1 cellular context compared by ENCODE assay signal in the genomic region with DNA sequence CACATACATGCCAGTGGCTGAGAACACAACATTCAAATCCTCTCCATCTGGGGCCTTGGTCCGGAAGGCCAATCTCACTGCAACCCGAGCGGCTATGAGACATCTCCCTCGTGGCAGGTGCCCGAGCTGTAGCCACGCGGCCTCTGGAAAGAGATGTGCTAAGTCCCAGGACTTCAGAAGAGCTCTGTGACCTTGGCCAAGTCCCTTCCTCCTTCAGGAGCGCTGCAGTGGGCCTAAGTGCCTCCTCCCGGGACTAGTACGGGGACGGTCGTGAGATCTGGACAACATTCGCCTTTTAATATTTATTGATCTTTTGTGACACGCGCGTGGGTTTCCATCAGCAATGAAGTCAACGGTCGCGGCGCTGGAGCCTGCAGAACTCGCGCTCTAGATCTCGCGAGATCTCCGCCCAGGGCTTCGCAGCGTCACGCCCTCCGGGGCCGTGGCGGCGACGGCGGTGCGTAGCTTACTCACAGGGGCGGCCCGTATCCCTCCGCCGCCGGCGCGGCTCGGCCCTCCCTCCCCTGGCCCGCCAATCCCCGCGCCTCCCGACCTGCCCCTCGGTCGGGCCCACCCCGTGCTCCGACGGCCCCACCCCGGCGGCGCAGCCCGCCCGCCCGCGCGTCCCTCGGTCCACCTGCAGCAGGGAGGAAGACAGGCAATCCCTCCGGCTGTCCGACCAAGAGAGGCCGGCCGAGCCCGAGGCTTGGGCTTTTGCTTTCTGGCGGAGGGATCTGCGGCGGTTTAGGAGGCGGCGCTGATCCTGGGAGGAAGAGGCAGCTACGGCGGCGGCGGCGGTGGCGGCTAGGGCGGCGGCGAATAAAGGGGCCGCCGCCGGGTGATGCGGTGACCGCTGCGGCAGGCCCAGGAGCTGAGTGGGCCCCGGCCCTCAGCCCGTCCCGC.
TF ChIP-seq lines count a peak whose summit lies in the region.

TSS of gene UBE2D2 (plus strand) at position 588 of the 903 bp plus-strand sequence. CDS start 453 bp downstream, outside the sequence.

TF ChIP-seq in HEK293, 187 proteins besides CTCF, POLR2A, EP300 and RAD21 (continued from another document and continues in another):
- TF ChIP-seq, protein P1, sequence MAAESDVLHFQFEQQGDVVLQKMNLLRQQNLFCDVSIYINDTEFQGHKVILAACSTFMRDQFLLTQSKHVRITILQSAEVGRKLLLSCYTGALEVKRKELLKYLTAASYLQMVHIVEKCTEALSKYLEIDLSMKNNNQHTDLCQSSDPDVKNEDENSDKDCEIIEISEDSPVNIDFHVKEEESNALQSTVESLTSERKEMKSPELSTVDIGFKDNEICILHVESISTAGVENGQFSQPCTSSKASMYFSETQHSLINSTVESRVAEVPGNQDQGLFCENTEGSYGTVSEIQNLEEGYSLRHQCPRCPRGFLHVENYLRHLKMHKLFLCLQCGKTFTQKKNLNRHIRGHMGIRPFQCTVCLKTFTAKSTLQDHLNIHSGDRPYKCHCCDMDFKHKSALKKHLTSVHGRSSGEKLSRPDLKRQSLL (tag by site-specific recombination; IDR thresholded peaks at IDR 0.05), result peak; percentile 99
- no peak for TF ChIP-seq ZNF16 (tag by site-specific recombination; IDR thresholded peaks at IDR 0.05; ENCODE audit: low read depth)
- TF ChIP-seq ZBTB20 (tag by site-specific recombination; IDR thresholded peaks at IDR 0.05), result peak; percentile 51
- TF ChIP-seq GLIS2 (tag by site-specific recombination; IDR thresholded peaks at IDR 0.05), result peak; percentile 18; the same call in 1 of the 2 replicates
- peak; percentile 53; the same call in 1 of the 2 replicates for TF ChIP-seq ZBTB17 (tag by site-specific recombination; IDR thresholded peaks at IDR 0.05)
- TF ChIP-seq ZNF138 (tag by site-specific recombination; IDR thresholded peaks at IDR 0.05; ENCODE audit: borderline replicate concordance), result no peak
- TF ChIP-seq GLI4 (tag by site-specific recombination; IDR thresholded peaks at IDR 0.05), result 0 out of 2 replicates have a peak, but pooled peaks have one; percentile 13
- TF ChIP-seq KLF8 (tag by site-specific recombination; IDR thresholded peaks at IDR 0.05), result peak; percentile 95
- TF ChIP-seq, protein P2, sequence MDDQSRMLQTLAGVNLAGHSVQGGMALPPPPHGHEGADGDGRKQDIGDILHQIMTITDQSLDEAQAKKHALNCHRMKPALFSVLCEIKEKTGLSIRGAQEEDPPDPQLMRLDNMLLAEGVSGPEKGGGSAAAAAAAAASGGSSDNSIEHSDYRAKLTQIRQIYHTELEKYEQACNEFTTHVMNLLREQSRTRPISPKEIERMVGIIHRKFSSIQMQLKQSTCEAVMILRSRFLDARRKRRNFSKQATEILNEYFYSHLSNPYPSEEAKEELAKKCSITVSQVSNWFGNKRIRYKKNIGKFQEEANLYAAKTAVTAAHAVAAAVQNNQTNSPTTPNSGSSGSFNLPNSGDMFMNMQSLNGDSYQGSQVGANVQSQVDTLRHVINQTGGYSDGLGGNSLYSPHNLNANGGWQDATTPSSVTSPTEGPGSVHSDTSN (CRISPR knock-in tag; IDR thresholded peaks at IDR 0.05), result peak; percentile 78
- no peak for TF ChIP-seq ZNF426 (tag by site-specific recombination; IDR thresholded peaks at IDR 0.05)
- no peak for TF ChIP-seq SCRT2 (tag by site-specific recombination; IDR thresholded peaks at IDR 0.05)
- peak; percentile 11; the same call in 1 of the 2 replicates for TF ChIP-seq ZNF10 (tag by site-specific recombination; IDR thresholded peaks at IDR 0.05)
- no peak for TF ChIP-seq ZNF621 (tag by site-specific recombination; IDR thresholded peaks at IDR 0.05)
- TF ChIP-seq ZNF335 (tag by site-specific recombination; conservative IDR thresholded peaks at IDR 0.05), result peak; percentile 88
- no peak for TF ChIP-seq OSR2 (tag by site-specific recombination; IDR thresholded peaks at IDR 0.05)
- TF ChIP-seq ZNF664 (tag by site-specific recombination; IDR thresholded peaks at IDR 0.05), result no peak
- no peak for TF ChIP-seq REPIN1 (tag by site-specific recombination; IDR thresholded peaks at IDR 0.05; ENCODE audit: low read depth)
- TF ChIP-seq TCF7L2 (IDR thresholded peaks at IDR 0.05; ENCODE audit: borderline replicate concordance, low read depth, low read length), result 0 out of 2 replicates have a peak, but pooled peaks have one; percentile 22
- 0 out of 2 replicates have a peak, but pooled peaks have one; percentile 10 for TF ChIP-seq PRDM10 (tag by site-specific recombination; IDR thresholded peaks at IDR 0.05)
- no peak for TF ChIP-seq ZNF624 (tag by site-specific recombination; IDR thresholded peaks at IDR 0.05)
- 0 out of 2 replicates have a peak, but pooled peaks have one; percentile 6 for TF ChIP-seq WT1 (tag by site-specific recombination; IDR thresholded peaks at IDR 0.05)
- 0 out of 2 replicates have a peak, but pooled peaks have one; percentile 10 for TF ChIP-seq ZBTB21 (tag by site-specific recombination; IDR thresholded peaks at IDR 0.05)
- no peak for TF ChIP-seq ZNF155 (tag by site-specific recombination; IDR thresholded peaks at IDR 0.05)
- TF ChIP-seq ZNF560 (tag by site-specific recombination; IDR thresholded peaks at IDR 0.05; ENCODE audit: borderline replicate concordance), result no peak
- TF ChIP-seq ZNF223 (tag by site-specific recombination; IDR thresholded peaks at IDR 0.05), result no peak
- 0 out of 2 replicates have a peak, but pooled peaks have one; percentile 30 for TF ChIP-seq ZNF843 (tag by site-specific recombination; IDR thresholded peaks at IDR 0.05)
- peak; percentile 53; the same call in 1 of the 2 replicates for TF ChIP-seq KLF7 (tag by site-specific recombination; IDR thresholded peaks at IDR 0.05; ENCODE audit: borderline replicate concordance)
- no peak for TF ChIP-seq REST (tag by site-specific recombination; IDR thresholded peaks at IDR 0.05)
- TF ChIP-seq ZNF2 (tag by site-specific recombination; IDR thresholded peaks at IDR 0.05), result peak; percentile 64
- TF ChIP-seq, protein P3, sequence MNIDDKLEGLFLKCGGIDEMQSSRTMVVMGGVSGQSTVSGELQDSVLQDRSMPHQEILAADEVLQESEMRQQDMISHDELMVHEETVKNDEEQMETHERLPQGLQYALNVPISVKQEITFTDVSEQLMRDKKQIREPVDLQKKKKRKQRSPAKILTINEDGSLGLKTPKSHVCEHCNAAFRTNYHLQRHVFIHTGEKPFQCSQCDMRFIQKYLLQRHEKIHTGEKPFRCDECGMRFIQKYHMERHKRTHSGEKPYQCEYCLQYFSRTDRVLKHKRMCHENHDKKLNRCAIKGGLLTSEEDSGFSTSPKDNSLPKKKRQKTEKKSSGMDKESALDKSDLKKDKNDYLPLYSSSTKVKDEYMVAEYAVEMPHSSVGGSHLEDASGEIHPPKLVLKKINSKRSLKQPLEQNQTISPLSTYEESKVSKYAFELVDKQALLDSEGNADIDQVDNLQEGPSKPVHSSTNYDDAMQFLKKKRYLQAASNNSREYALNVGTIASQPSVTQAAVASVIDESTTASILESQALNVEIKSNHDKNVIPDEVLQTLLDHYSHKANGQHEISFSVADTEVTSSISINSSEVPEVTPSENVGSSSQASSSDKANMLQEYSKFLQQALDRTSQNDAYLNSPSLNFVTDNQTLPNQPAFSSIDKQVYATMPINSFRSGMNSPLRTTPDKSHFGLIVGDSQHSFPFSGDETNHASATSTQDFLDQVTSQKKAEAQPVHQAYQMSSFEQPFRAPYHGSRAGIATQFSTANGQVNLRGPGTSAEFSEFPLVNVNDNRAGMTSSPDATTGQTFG (tag by site-specific recombination; IDR thresholded peaks at IDR 0.05; ENCODE audit: borderline replicate concordance), result no peak
- TF ChIP-seq ZNF239 (tag by site-specific recombination; IDR thresholded peaks at IDR 0.05), result no peak
- TF ChIP-seq ZEB2 (tag by site-specific recombination; IDR thresholded peaks at IDR 0.05), result peak; percentile 66; the same call in 1 of the 2 replicates
- no peak for TF ChIP-seq ZNF529 (tag by site-specific recombination; IDR thresholded peaks at IDR 0.05; ENCODE audit: insufficient replicate concordance)
- no peak for TF ChIP-seq ZNF571 (tag by site-specific recombination; IDR thresholded peaks at IDR 0.05)
- no peak for TF ChIP-seq ZNF785 (tag by site-specific recombination; IDR thresholded peaks at IDR 0.05)
- TF ChIP-seq ZBTB48 (tag by site-specific recombination; IDR thresholded peaks at IDR 0.05), result no peak; the same call in none of the 2 replicates
- TF ChIP-seq, protein P4, sequence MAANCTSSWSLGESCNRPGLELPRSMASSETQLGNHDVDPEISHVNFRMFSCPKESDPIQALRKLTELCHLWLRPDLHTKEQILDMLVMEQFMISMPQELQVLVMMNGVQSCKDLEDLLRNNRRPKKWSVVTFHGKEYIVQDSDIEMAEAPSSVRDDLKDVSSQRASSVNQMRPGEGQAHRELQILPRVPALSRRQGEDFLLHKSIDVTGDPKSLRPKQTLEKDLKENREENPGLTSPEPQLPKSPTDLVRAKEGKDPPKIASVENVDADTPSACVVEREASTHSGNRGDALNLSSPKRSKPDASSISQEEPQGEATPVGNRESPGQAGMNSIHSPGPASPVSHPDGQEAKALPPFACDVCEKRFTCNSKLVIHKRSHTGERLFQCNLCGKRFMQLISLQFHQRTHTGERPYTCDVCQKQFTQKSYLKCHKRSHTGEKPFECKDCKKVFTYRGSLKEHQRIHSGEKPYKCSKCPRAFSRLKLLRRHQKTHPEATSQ (tag by site-specific recombination; IDR thresholded peaks at IDR 0.05), result no peak
